23 cellular contexts compared by ENCODE assay signal in genomic region chr11:133898770-133899115, GRCh38. TPM values are rescaled to one million over a fixed set of nuclear protein-coding genes. Genes with fewer than 3 reads are reported as not detected.
DNase-seq lines count a peak whose midpoint lies in the region; ATAC-seq and TF ChIP-seq lines count a peak whose summit lies in the region.
"Had no signal": no experiment of that assay in that cellular context is flagged by ENCODE, and none has a peak within 500 bp of the region (broad histone marks: within the 10 kb centered on the region; RNA-seq: fewer than 3 reads in every experiment).

No MANE protein-coding gene starts in this region.

- intact Hi-C loops in HCT116 (cut with micrococcal nuclease) = no loop called here
- intact Hi-C loops in testis (cut with DNase I; ENCODE audit: low total_unique reads) = no loop called here
- intact Hi-C loops in esophagus squamous epithelium (cut with DNase I) = no loop called here

- POLR2A ChIA-PET in HCT116 (lab: Charles Lee) = no interaction called here

- H3K4me3 Mint-ChIP-seq in activated naive CD4-positive, alpha-beta T cell treated with anti-CD3 and anti-CD28 coated beads, Interleukin-2, amount 10 ng/mL, durations not matched to agents 7 days and 5 days = no peak overlapping the region
- H3K4me3 Mint-ChIP-seq: neural progenitor cell; stimulated activated naive CD8-positive, alpha-beta T cell treated with anti-CD3 and anti-CD28 coated beads, Interleukin-15, amount 100 ng/mL, for 72 hours had no signal

- H3K27me3 Mint-ChIP-seq in activated naive CD4-positive, alpha-beta T cell treated with anti-CD3 and anti-CD28 coated beads, Interleukin-2, amount 10 ng/mL, durations not matched to agents 7 days and 5 days = no peaks in the 10 kb centered on the region
- H3K27me3 Mint-ChIP-seq: stimulated activated naive CD8-positive, alpha-beta T cell treated with anti-CD3 and anti-CD28 coated beads, Interleukin-15, amount 100 ng/mL, for 72 hours had no signal

- CTCF ChIA-PET in activated naive CD4-positive, alpha-beta T cell treated with anti-CD3 and anti-CD28 coated beads, Interleukin-2, amount 10 ng/mL, durations not matched to agents 7 days and 5 days (lab: Charles Lee) = no interaction called here
- CTCF ChIA-PET in HCT116 (lab: Charles Lee) = no interaction called here

- H3K36me3 ChIP-seq in HCT116 (ENCODE audit: control insufficient read depth in 1 of 2, insufficient read depth in 2 of 2, low read length in 2 of 2) (no peaks in the 10 kb centered on the region), testis (ENCODE audit: low read depth, missing control alignments) (no peaks in the 10 kb centered on the region), esophagus squamous epithelium (no peaks in the 10 kb centered on the region)
- H3K36me3 ChIP-seq: neural progenitor cell, vagina had no signal

- H3K27ac ChIP-seq in HCT116 (ENCODE audit: low read depth, low read length) (no peak overlapping the region), coronary artery (no peak overlapping the region), testis (no peak overlapping the region), esophagus squamous epithelium (no peak overlapping the region)
- H3K27ac ChIP-seq: foreskin keratinocyte, neural progenitor cell, vagina had no signal

- no peaks in the 10 kb centered on the region for H3K79me2 ChIP-seq in HCT116 (ENCODE audit: insufficient read depth, low read length)

- H3K4me3 ChIP-seq in HCT116 (replicated peaks in 1 of 2; ENCODE audit: low read depth in 1 of 2, low read length in 2 of 2) (no peak overlapping the region), coronary artery (no peak overlapping the region), testis (no peak overlapping the region), esophagus squamous epithelium (no peak overlapping the region)
- H3K4me3 ChIP-seq: neural progenitor cell, vagina had no signal

- TF ChIP-seq RAD21 in HCT116 (IDR thresholded peaks at IDR 0.05; ENCODE audit: low read depth) = no peak

- no peaks in the 10 kb centered on the region for H3K9me3 Mint-ChIP-seq in activated naive CD4-positive, alpha-beta T cell treated with anti-CD3 and anti-CD28 coated beads, Interleukin-2, amount 10 ng/mL, durations not matched to agents 7 days and 5 days
- H3K9me3 Mint-ChIP-seq: neural progenitor cell; stimulated activated naive CD8-positive, alpha-beta T cell treated with anti-CD3 and anti-CD28 coated beads, Interleukin-15, amount 100 ng/mL, for 72 hours had no signal

- RAD21 ChIA-PET in HCT116 (lab: Charles Lee; ENCODE audit: low non-redundant PET in 1 of 2, low total read pairs in 2 of 2, uncharacterized antibody in 2 of 2, unreplicated experiment in 2 of 2) = no interaction called here

- WGBS in testis, 2 donors = 81 to 92% methylated on average over 5 of the region's 5 CpGs
- WGBS in esophagus squamous epithelium, 2 donors = 87% methylated on average over 5 of the region's 5 CpGs; no CpG with 5 or more reads in 1 of the 2 donors

- H3K4me1 ChIP-seq in HCT116 (ENCODE audit: control insufficient read depth in 1 of 2, insufficient read depth in 2 of 2, low read length in 2 of 2) = no peaks in the 10 kb centered on the region
- H3K4me1 ChIP-seq in testis = no peaks in the 10 kb centered on the region
- H3K4me1 ChIP-seq in esophagus squamous epithelium = no peaks in the 10 kb centered on the region
- H3K4me1 ChIP-seq: foreskin keratinocyte, vagina had no signal

- BruUV-seq in HCT116 (replicated peaks; lab: Mats Ljungman, UMichigan) = no TSS peak

- H3K9ac ChIP-seq in HCT116 (ENCODE audit: low read length) = no peak overlapping the region
- H3K9ac ChIP-seq: neural progenitor cell, SK-N-SH had no signal

- H3K9me3 ChIP-seq in HCT116 (ENCODE audit: control insufficient read depth in 1 of 2, insufficient read depth in 1 of 2, low read depth in 1 of 2, low read length in 2 of 2) (no peaks in the 10 kb centered on the region), testis (no peaks in the 10 kb centered on the region), esophagus squamous epithelium (no peaks in the 10 kb centered on the region)
- H3K9me3 ChIP-seq: SK-N-SH, vagina had no signal

- peak overlapping the region; percentile 28 for H3K27ac Mint-ChIP-seq in activated naive CD4-positive, alpha-beta T cell treated with anti-CD3 and anti-CD28 coated beads, Interleukin-2, amount 10 ng/mL, durations not matched to agents 7 days and 5 days
- H3K27ac Mint-ChIP-seq: neural progenitor cell had no signal

- H4K20me1 ChIP-seq in HCT116 (ENCODE audit: insufficient read depth) = no peaks in the 10 kb centered on the region

- TF ChIP-seq POLR2A in HCT116 (IDR thresholded peaks at IDR 0.05; ENCODE audit: borderline replicate concordance, extremely low read depth, insufficient read depth, insufficient read length) (no peak), testis (IDR thresholded peaks at IDR 0.05) (no peak), esophagus squamous epithelium (IDR thresholded peaks at IDR 0.05) (no peak)

- DNase-seq in activated naive CD4-positive, alpha-beta T cell treated with anti-CD3 and anti-CD28 coated beads, Interleukin-2, amount 10 ng/mL, durations not matched to agents 7 days and 5 days = no peak
- DNase-seq in activated naive CD4-positive, alpha-beta T cell (lab: John Stamatoyannopoulos, UW) = no peak
- DNase-seq in HCT116 (ENCODE audit: low read depth, low spot score) = no peak
- DNase-seq in coronary artery (ENCODE audit: low spot score) = peak; percentile 12
- DNase-seq in testis = peak; percentile 6
- no peak for DNase-seq in occipital lobe (lab: John Stamatoyannopoulos, UW)
- no peak for DNase-seq in epidermal melanocyte (ENCODE audit: insufficient read length, low spot score)
- no peak for DNase-seq in esophagus squamous epithelium (lab: John Stamatoyannopoulos, UW)
- DNase-seq: activated CD4-positive, alpha-beta T cell treated with anti-CD3 and anti-CD28 coated beads, Interleukin-2, amount 50 U/mL, for 1 hour; activated effector memory CD4-positive, alpha-beta T cell treated with anti-CD3 and anti-CD28 coated beads, Interleukin-2, amount 50 U/mL, for 16 hours; foreskin keratinocyte; midbrain; NCI-H1417 treated with DMSO at 0.1 percent for 48 hours; SK-N-SH had no signal

- H3K9me2 ChIP-seq in HCT116 (ENCODE audit: insufficient read depth) = no peaks in the 10 kb centered on the region
- H3K9me2 ChIP-seq: SK-N-SH had no signal

- TF ChIP-seq CTCF in HCT116 (IDR thresholded peaks at IDR 0.05 in 2 of 3, conservative IDR thresholded peaks at IDR 0.05 in 1 of 3; ENCODE audit: borderline replicate concordance in 1 of 3, insufficient read depth in 1 of 3, low read depth in 2 of 3, low read length in 2 of 3) (no peak), coronary artery (IDR thresholded peaks at IDR 0.05) (no peak), testis (IDR thresholded peaks at IDR 0.05) (no peak), esophagus squamous epithelium (IDR thresholded peaks at IDR 0.05) (no peak)

- peaks cover 5% of the 10 kb centered on the region for H3K4me1 Mint-ChIP-seq in activated naive CD4-positive, alpha-beta T cell treated with anti-CD3 and anti-CD28 coated beads, Interleukin-2, amount 10 ng/mL, durations not matched to agents 7 days and 5 days
- H3K4me1 Mint-ChIP-seq: stimulated activated naive CD8-positive, alpha-beta T cell treated with anti-CD3 and anti-CD28 coated beads, Interleukin-15, amount 100 ng/mL, for 72 hours had no signal

- ATAC-seq in HCT116 = peak; percentile 41; the same call in 1 of the 2 replicates
- ATAC-seq: foreskin keratinocyte; Panc1; stimulated activated naive CD8-positive, alpha-beta T cell treated with anti-CD3 and anti-CD28 coated beads, Interleukin-15, amount 100 ng/mL, for 72 hours had no signal

- no peak overlapping the region for H2AFZ ChIP-seq in HCT116 (ENCODE audit: low read depth, low read length, poor library complexity, severe bottlenecking)
- H2AFZ ChIP-seq: neural progenitor cell had no signal

- H3K36me3 Mint-ChIP-seq in activated naive CD4-positive, alpha-beta T cell treated with anti-CD3 and anti-CD28 coated beads, Interleukin-2, amount 10 ng/mL, durations not matched to agents 7 days and 5 days = peaks cover 12% of the 10 kb centered on the region
- H3K36me3 Mint-ChIP-seq: neural progenitor cell had no signal

- no peak overlapping the region for H3K4me2 ChIP-seq in HCT116 (ENCODE audit: low read length)
- H3K4me2 ChIP-seq: neural progenitor cell, SK-N-SH had no signal

- H3K27me3 ChIP-seq in HCT116 (ENCODE audit: insufficient read depth, low read length) (no peaks in the 10 kb centered on the region), testis (no peaks in the 10 kb centered on the region), esophagus squamous epithelium (no peaks in the 10 kb centered on the region)
- H3K27me3 ChIP-seq: foreskin keratinocyte, neural progenitor cell, vagina had no signal

TF ChIP-seq in HCT116, 20 proteins besides CTCF, POLR2A, EP300 and RAD21 (continues in another document):
- TF ChIP-seq CEBPB (IDR thresholded peaks at IDR 0.05; ENCODE audit: low read depth) = no peak

RNA-seq across cellular contexts. Expression of gene SPATA19, which starts 53.4 kb away (rescaled TPM):
- total RNA-seq in HCT116 (2021; ENCODE audit: unreplicated experiment) (not detected), testis (100 to 1,000 TPM in 1 of 2 donors, 10 to 100 TPM in 1; 43.4 to 154 TPM), occipital lobe (not detected), esophagus squamous epithelium (not detected)
- not detected in 2 replicates for polyA plus RNA-seq in HCT116 (2012)
- polyA plus RNA-seq in testis (ENCODE audit: insufficient read depth, low read depth, low replicate concordance) = 142 TPM
- total RNA-seq: astrocyte, Daoy, endothelial cell of umbilical vein, foreskin keratinocyte, H7, vagina had no signal
- polyA plus RNA-seq: AG04450, endothelial cell of umbilical vein, foreskin keratinocyte, SK-N-SH had no signal

RNA-seq across cellular contexts. Expression of gene IGSF9B, which starts 58.0 kb away (rescaled TPM):
- total RNA-seq in HCT116 (2021; ENCODE audit: unreplicated experiment) (12.4 TPM), testis (100 to 1,000 TPM in 1 of 2 donors, 10 to 100 TPM in 1; 71.9 to 119 TPM), occipital lobe (5.5 TPM), esophagus squamous epithelium (1 to 10 TPM; 1.1 to 4.8 (median 1.8) TPM)
- polyA plus RNA-seq in HCT116 (2012) = 4.1 and 5.2 TPM in 2 replicates
- 16.8 TPM for polyA plus RNA-seq in testis (ENCODE audit: insufficient read depth, low read depth, low replicate concordance)
- polyA plus RNA-seq: AG04450 had no signal

Comparison
In these comparisons a context has a peak if more than half of its experiments do, and no peak if none do; other contexts are left out.
1. DNase-seq: peak in coronary artery (single experiment) and testis (single experiment); none in activated naive CD4-positive, alpha-beta T cell treated with anti-CD3 and anti-CD28 coated beads, Interleukin-2, amount 10 ng/mL, durations not matched to agents 7 days and 5 days (single experiment), activated naive CD4-positive, alpha-beta T cell (0 of 4), HCT116 (single experiment), occipital lobe (single experiment), epidermal melanocyte (single experiment) and esophagus squamous epithelium (single experiment).
2. RNA of gene SPATA19, which starts 53.4 kb away (total RNA-seq): 43.4 to 154 TPM in testis; not detected in esophagus squamous epithelium, not detected in HCT116 (single experiment) and not detected in occipital lobe (single experiment); every median in the first group is over 10 times any median in the second.